ENCODE assay signal across 24 cellular contexts in the genomic region with DNA sequence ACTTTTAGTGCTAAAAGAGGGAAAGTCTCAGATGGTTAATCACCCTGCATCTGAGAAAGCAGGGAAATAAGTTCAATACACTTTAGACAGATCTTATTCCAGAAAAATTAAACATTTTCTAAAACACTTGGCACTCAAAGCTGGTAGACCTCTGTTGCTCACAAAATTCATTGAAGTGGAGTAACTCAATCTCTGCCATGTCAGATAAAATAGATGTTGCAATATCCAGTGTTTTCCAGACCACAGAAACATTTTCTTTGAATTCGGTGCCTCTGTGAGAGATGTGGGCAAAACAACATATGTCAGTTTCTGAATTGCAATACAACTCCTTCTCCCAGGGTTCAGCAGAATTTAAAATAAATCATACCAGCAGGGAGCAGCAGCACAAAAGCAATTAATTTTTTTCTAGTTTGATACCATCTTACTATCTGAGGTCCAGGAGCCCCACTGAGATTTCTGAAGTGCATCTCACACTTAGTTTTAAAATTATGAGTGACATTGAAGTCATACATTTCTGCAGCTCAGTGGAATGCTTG. TPM values are rescaled to one million over a fixed set of nuclear protein-coding genes. Genes with fewer than 3 reads are reported as not detected.
DNase-seq lines count a peak whose midpoint lies in the region; ATAC-seq, FAIRE-seq and TF ChIP-seq lines count a peak whose summit lies in the region.
"Had no signal": no experiment of that assay in that cellular context is flagged by ENCODE, and none has a peak within 500 bp of the region (broad histone marks: within the 10 kb centered on the region; RNA-seq: fewer than 3 reads in every experiment).

No MANE protein-coding gene starts in this region.

- CTCF ChIA-PET in activated CD4-positive, alpha-beta T cell treated with anti-CD3 and anti-CD28 coated beads for 36 hours (lab: Charles Lee), result interaction anchor here (0.8 to 3.7 kb wide), 12 partner anchors 11 to 319 kb away, joined by 3 to 13 read pairs (median 4); no protein-coding TSS in a partner anchor

- TF ChIP-seq CTCF in LNCaP clone FGC (IDR thresholded peaks at IDR 0.05; ENCODE audit: control insufficient read depth, extremely low read depth, insufficient read depth), result peak; percentile 27; the same call in 1 of the 2 replicates
- no peak for TF ChIP-seq CTCF in bronchial epithelial cell (IDR thresholded peaks at IDR 0.05; ENCODE audit: insufficient read depth, low read length, severe bottlenecking)
- TF ChIP-seq CTCF in psoas muscle (IDR thresholded peaks at IDR 0.05), result peak; percentile 30

- H3K27me3 ChIP-seq in bronchial epithelial cell (ENCODE audit: control insufficient read depth, insufficient read depth, low read length) (peaks cover 2% of the 10 kb centered on the region), psoas muscle (ENCODE audit: insufficient read depth in 3 of 3, low read length in 2 of 3) (no peaks in the 10 kb centered on the region)
- H3K27me3 ChIP-seq: colonic mucosa had no signal

- DNase-seq in activated CD4-positive, alpha-beta T cell treated with anti-CD3 and anti-CD28 coated beads for 36 hours, result no peak
- DNase-seq in activated CD4-positive, alpha-beta T cell treated with anti-CD3 and anti-CD28 coated beads, Interleukin-2, amount 10 ng/mL, durations not matched to agents 24 days and 14 days, result no peak
- DNase-seq in LNCaP clone FGC (ENCODE audit: low read depth), result no peak
- DNase-seq in bronchial epithelial cell (ENCODE audit: low read depth), result peak; percentile 15
- DNase-seq in psoas muscle, result no peak
- DNase-seq in SHP77 (lab: John Stamatoyannopoulos, UW), result no peak
- no peak for DNase-seq in substantia nigra (lab: John Stamatoyannopoulos, UW)
- DNase-seq: activated B cell treated with CpG ODN at 0.5 μM for 24 hours; activated gamma-delta T cell; colonic mucosa; COR-L47; erythroblast; natural killer cell; NCI-H774; stimulated activated CD4-positive, alpha-beta T cell treated with anti-CD3 and anti-CD28 coated beads, Interleukin-12 subunit alpha, Interleukin-12 subunit beta, amount 100 ng/mL, for 4 hours; T-helper 1 cell had no signal

- peak; percentile 58 for ATAC-seq in activated CD4-positive, alpha-beta T cell treated with anti-CD3 and anti-CD28 coated beads for 36 hours
- ATAC-seq in psoas muscle (peak in 1 of 4 donors; percentile 49), HG03457 (IDR thresholded peaks at IDR 0.05; ENCODE audit: unreplicated experiment) (no peak)
- ATAC-seq: natural killer cell had no signal

- POLR2A ChIA-PET in activated CD4-positive, alpha-beta T cell treated with anti-CD3 and anti-CD28 coated beads for 36 hours (lab: Charles Lee), result no interaction called here

- no peaks in the 10 kb centered on the region for H3K36me3 Mint-ChIP-seq in activated CD4-positive, alpha-beta T cell treated with anti-CD3 and anti-CD28 coated beads for 36 hours (ENCODE audit: low read depth)
- no peaks in the 10 kb centered on the region for H3K36me3 Mint-ChIP-seq in activated CD4-positive, alpha-beta T cell treated with anti-CD3 and anti-CD28 coated beads, Interleukin-2, amount 10 ng/mL, durations not matched to agents 24 days and 14 days (ENCODE audit: low read depth)
- H3K36me3 Mint-ChIP-seq: natural killer cell had no signal

- no peak overlapping the region for H3K27ac Mint-ChIP-seq in activated CD4-positive, alpha-beta T cell treated with anti-CD3 and anti-CD28 coated beads for 36 hours
- H3K27ac Mint-ChIP-seq in activated CD4-positive, alpha-beta T cell treated with anti-CD3 and anti-CD28 coated beads, Interleukin-2, amount 10 ng/mL, durations not matched to agents 24 days and 14 days, result no peak overlapping the region
- H3K27ac Mint-ChIP-seq: activated B cell treated with CpG ODN at 0.5 μM for 24 hours; natural killer cell; stimulated activated naive CD8-positive, alpha-beta T cell treated with anti-CD3 and anti-CD28 coated beads, Interleukin-15, Interleukin-2, amounts not matched to agents 100 ng/mL and 50 ng/mL, for 24 hours had no signal

- H3K27ac ChIP-seq in psoas muscle (no peak overlapping the region), substantia nigra (ENCODE audit: low read depth, low read length, poor library complexity, severe bottlenecking) (no peak overlapping the region)
- H3K27ac ChIP-seq: colonic mucosa, prostate gland had no signal

- no peaks in the 10 kb centered on the region for H3K9me3 ChIP-seq in psoas muscle
- H3K9me3 ChIP-seq: colonic mucosa, prostate gland had no signal

- H3K36me3 ChIP-seq in bronchial epithelial cell (ENCODE audit: control insufficient read depth, insufficient read depth, low read length) (no peaks in the 10 kb centered on the region), psoas muscle (ENCODE audit: insufficient read depth in 1 of 2, low read depth in 1 of 2) (no peaks in the 10 kb centered on the region)
- H3K36me3 ChIP-seq: colonic mucosa, prostate gland had no signal

- H3K4me3 ChIP-seq in LNCaP clone FGC (ENCODE audit: low read depth, low read length) (no peak overlapping the region), bronchial epithelial cell (ENCODE audit: low read depth, low read length) (no peak overlapping the region), psoas muscle (no peak overlapping the region)
- H3K4me3 ChIP-seq: colonic mucosa, lung, prostate gland had no signal

- H3K27me3 Mint-ChIP-seq in activated CD4-positive, alpha-beta T cell treated with anti-CD3 and anti-CD28 coated beads for 36 hours, result peaks cover 33% of the 10 kb centered on the region
- H3K27me3 Mint-ChIP-seq in activated CD4-positive, alpha-beta T cell treated with anti-CD3 and anti-CD28 coated beads, Interleukin-2, amount 10 ng/mL, durations not matched to agents 24 days and 14 days, result peaks cover 19% of the 10 kb centered on the region

- H3K4me3 Mint-ChIP-seq in activated CD4-positive, alpha-beta T cell treated with anti-CD3 and anti-CD28 coated beads for 36 hours, result no peak overlapping the region
- H3K4me3 Mint-ChIP-seq in activated CD4-positive, alpha-beta T cell treated with anti-CD3 and anti-CD28 coated beads, Interleukin-2, amount 10 ng/mL, durations not matched to agents 24 days and 14 days, result no peak overlapping the region
- H3K4me3 Mint-ChIP-seq: activated B cell treated with CpG ODN at 0.5 μM for 24 hours; natural killer cell; stimulated activated naive CD8-positive, alpha-beta T cell treated with anti-CD3 and anti-CD28 coated beads, Interleukin-15, Interleukin-2, amounts not matched to agents 100 ng/mL and 50 ng/mL, for 24 hours had no signal

- 52 to 65% (median 63%) methylated on average over 1 of the region's 1 CpG for WGBS in psoas muscle, 3 donors

- peaks cover 28% of the 10 kb centered on the region for H3K4me1 ChIP-seq in psoas muscle
- H3K4me1 ChIP-seq: colonic mucosa, prostate gland had no signal

- intact Hi-C loops in activated CD4-positive, alpha-beta T cell treated with anti-CD3 and anti-CD28 coated beads for 36 hours (cut with DNase I, micrococcal nuclease), result loop anchor here (1.0 to 2.0 kb wide), 4 partner anchors 64 to 165 kb away; no protein-coding TSS in a partner anchor
- intact Hi-C loops in activated CD4-positive, alpha-beta T cell treated with anti-CD3 and anti-CD28 coated beads, Interleukin-2, amount 10 ng/mL, durations not matched to agents 24 days and 14 days (cut with micrococcal nuclease), result loop anchor here (1.0 kb wide), 1 partner anchor 165 kb away; no protein-coding TSS in a partner anchor
- intact Hi-C loops in psoas muscle (cut with DNase I), result loop anchor here in 1 of 2 donors (2.0 kb wide), 2 partner anchors 136 to 164 kb away; no protein-coding TSS in a partner anchor

- peaks cover 2% of the 10 kb centered on the region for H3K4me1 Mint-ChIP-seq in activated CD4-positive, alpha-beta T cell treated with anti-CD3 and anti-CD28 coated beads for 36 hours
- H3K4me1 Mint-ChIP-seq in activated CD4-positive, alpha-beta T cell treated with anti-CD3 and anti-CD28 coated beads, Interleukin-2, amount 10 ng/mL, durations not matched to agents 24 days and 14 days, result no peaks in the 10 kb centered on the region
- H3K4me1 Mint-ChIP-seq: activated B cell treated with CpG ODN at 0.5 μM for 24 hours, natural killer cell had no signal

- peaks cover 2% of the 10 kb centered on the region for H3K9me3 Mint-ChIP-seq in activated CD4-positive, alpha-beta T cell treated with anti-CD3 and anti-CD28 coated beads for 36 hours (ENCODE audit: low read depth)
- H3K9me3 Mint-ChIP-seq in activated CD4-positive, alpha-beta T cell treated with anti-CD3 and anti-CD28 coated beads, Interleukin-2, amount 10 ng/mL, durations not matched to agents 24 days and 14 days, result peaks cover 2% of the 10 kb centered on the region
- H3K9me3 Mint-ChIP-seq: natural killer cell had no signal

- FAIRE-seq in bronchial epithelial cell (lab: Jason Lieb, UNC), result no peak
- FAIRE-seq: astrocyte, H1, urothelium cell line had no signal

RNA-seq across cellular contexts. Expression of a gene that starts 11.3 kb away (rescaled TPM):
- total RNA-seq in activated CD4-positive, alpha-beta T cell treated with anti-CD3 and anti-CD28 coated beads for 36 hours, result under 1 TPM; 0.02 to 0.04 TPM
- not detected in 2 replicates for total RNA-seq in activated CD4-positive, alpha-beta T cell treated with anti-CD3 and anti-CD28 coated beads, Interleukin-2, amount 10 ng/mL, durations not matched to agents 24 days and 14 days
- total RNA-seq in bronchial epithelial cell, result not detected in 2 replicates
- under 1 TPM in 3 of 4 donors, not detected in 1; 0.02 to 0.11 (median 0.04) TPM for total RNA-seq in psoas muscle
- polyA plus RNA-seq in psoas muscle, result under 1 TPM in 2 of 3 donors, not detected in 1; under 0.01 to 0.01 TPM
- total RNA-seq: activated B cell treated with CpG ODN at 0.5 μM for 24 hours, natural killer cell had no signal
- polyA plus RNA-seq: AG04450 had no signal
